2 cellular contexts compared by ENCODE assay signal in the genomic region with DNA sequence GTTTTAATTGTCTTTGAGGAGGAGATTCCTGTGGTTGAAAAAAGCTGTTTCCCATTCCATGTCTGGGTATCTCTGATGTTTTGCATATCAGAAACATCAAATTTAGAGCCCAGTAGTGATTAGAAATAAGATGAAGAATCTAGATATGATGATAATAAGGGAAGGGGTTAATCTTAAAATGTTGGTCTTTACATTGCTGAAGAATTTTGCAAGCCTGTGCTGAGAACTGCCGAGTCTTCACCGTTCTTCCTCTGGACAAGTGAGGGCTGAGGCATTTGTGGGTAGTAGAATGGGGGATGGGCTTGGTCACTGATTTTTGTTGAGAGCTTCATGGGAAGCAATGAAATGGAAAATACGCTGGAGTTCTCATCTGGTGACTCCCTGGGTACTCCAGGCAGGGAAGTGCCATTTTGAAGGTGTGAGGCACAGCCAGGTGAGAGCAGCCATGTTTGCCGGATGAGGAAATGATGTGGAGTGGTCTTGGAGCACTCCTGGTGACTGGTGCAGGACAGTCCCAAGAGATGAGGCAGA.
TF ChIP-seq lines count a peak whose summit lies in the region.

No MANE protein-coding gene starts in this region.

TF ChIP-seq in SK-N-SH, 30 proteins besides CTCF, POLR2A, EP300 and RAD21 (continued from another document):
- TF ChIP-seq FOXM1 (IDR thresholded peaks at IDR 0.05; ENCODE audit: low read depth) (no peak), TEAD4 (IDR thresholded peaks at IDR 0.05; ENCODE audit: borderline replicate concordance, insufficient read depth) (peak; percentile 44; the same call in 1 of the 2 replicates), JUND (IDR thresholded peaks at IDR 0.05) (0 out of 2 replicates have a peak, but pooled peaks have one; percentile 23), MAX (IDR thresholded peaks at IDR 0.05; ENCODE audit: low read depth) (0 out of 2 replicates have a peak, but pooled peaks have one; percentile 15), TCF12 (IDR thresholded peaks at IDR 0.05) (peak; percentile 61)
- TF ChIP-seq, protein P1, sequence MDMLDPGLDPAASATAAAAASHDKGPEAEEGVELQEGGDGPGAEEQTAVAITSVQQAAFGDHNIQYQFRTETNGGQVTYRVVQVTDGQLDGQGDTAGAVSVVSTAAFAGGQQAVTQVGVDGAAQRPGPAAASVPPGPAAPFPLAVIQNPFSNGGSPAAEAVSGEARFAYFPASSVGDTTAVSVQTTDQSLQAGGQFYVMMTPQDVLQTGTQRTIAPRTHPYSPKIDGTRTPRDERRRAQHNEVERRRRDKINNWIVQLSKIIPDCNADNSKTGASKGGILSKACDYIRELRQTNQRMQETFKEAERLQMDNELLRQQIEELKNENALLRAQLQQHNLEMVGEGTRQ (IDR thresholded peaks at IDR 0.05; ENCODE audit: borderline replicate concordance, low read depth, low read length) = no peak
TF ChIP-seq in SK-N-SH: peak in this region for 5.

TF ChIP-seq in SK-N-SH treated with all-trans-retinoic acid at 6 μM for 48 hours, 23 proteins besides CTCF, POLR2A, EP300 and RAD21 (continued from another document):
- TF ChIP-seq, protein P2, sequence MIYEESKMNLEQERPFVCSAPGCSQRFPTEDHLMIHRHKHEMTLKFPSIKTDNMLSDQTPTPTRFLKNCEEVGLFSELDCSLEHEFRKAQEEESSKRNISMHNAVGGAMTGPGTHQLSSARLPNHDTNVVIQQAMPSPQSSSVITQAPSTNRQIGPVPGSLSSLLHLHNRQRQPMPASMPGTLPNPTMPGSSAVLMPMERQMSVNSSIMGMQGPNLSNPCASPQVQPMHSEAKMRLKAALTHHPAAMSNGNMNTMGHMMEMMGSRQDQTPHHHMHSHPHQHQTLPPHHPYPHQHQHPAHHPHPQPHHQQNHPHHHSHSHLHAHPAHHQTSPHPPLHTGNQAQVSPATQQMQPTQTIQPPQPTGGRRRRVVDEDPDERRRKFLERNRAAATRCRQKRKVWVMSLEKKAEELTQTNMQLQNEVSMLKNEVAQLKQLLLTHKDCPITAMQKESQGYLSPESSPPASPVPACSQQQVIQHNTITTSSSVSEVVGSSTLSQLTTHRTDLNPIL (CRISPR knock-in tag; IDR thresholded peaks at IDR 0.05; ENCODE audit: low read depth) = no peak
- TF ChIP-seq RARB (CRISPR knock-in tag; IDR thresholded peaks at IDR 0.05) (no peak), ZC3H10 (CRISPR knock-in tag; IDR thresholded peaks at IDR 0.05) (no peak), ZFP30 (CRISPR knock-in tag; IDR thresholded peaks at IDR 0.05) (no peak), ISL1 (CRISPR knock-in tag; IDR thresholded peaks at IDR 0.05) (no peak)
- TF ChIP-seq, protein P3, sequence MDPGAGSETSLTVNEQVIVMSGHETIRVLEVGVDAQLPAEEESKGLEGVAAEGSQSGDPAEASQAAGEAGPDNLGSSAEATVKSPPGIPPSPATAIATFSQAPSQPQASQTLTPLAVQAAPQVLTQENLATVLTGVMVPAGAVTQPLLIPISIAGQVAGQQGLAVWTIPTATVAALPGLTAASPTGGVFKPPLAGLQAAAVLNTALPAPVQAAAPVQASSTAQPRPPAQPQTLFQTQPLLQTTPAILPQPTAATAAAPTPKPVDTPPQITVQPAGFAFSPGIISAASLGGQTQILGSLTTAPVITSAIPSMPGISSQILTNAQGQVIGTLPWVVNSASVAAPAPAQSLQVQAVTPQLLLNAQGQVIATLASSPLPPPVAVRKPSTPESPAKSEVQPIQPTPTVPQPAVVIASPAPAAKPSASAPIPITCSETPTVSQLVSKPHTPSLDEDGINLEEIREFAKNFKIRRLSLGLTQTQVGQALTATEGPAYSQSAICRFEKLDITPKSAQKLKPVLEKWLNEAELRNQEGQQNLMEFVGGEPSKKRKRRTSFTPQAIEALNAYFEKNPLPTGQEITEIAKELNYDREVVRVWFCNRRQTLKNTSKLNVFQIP (CRISPR knock-in tag; IDR thresholded peaks at IDR 0.05; ENCODE audit: borderline replicate concordance, low read depth) = no peak
